8 cellular contexts compared by ENCODE assay signal in the genomic region with DNA sequence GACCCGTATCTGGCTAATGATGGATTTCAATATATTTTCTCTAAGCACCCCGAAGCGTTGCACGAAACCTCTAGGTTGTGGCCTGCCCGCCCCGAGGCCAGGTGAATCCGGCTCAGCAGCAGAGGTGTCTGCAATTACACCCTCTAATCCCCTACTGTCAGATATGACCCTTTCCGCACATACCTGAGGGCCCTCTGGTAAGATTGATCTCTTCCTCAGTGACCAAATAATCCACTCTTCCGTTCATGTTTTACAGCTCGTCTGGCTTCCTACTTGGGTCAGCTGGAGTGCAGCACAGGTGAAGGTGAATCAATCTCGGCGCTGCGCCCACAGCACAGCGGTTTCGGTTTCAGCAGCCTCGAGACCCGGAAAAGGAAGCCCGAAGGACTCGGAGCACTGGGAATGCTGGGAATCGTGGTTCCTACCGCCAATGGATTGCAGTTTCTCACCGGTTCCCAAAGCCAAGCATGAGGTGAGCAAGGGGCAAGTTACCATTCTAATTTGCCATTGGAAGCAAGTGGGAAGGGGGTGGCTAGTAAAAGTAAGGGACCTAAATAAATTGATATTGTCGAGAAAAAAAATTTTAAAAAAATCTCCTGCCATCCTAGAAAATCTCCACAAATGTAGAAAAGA. TPM values are rescaled to one million over a fixed set of nuclear protein-coding genes. Genes with fewer than 3 reads are reported as not detected.
DNase-seq lines count a peak whose midpoint lies in the region; FAIRE-seq and TF ChIP-seq lines count a peak whose summit lies in the region.

A gene with protein sequence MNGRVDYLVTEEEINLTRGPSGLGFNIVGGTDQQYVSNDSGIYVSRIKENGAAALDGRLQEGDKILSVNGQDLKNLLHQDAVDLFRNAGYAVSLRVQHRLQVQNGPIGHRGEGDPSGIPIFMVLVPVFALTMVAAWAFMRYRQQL (minus strand): TSS at position 374 of the 633 bp plus-strand sequence. CDS start 127 bp downstream, at position 247.

- H3K27ac Mint-ChIP-seq in type B pancreatic cell: peak within 1 kb of the TSS; percentile 93

- TF ChIP-seq CTCF in right atrium auricular region (IDR thresholded peaks at IDR 0.05) (no peak), type B pancreatic cell (conservative IDR thresholded peaks at IDR 0.05) (no peak)

- peaks cover 2% of the 10 kb centered on the region for H3K36me3 Mint-ChIP-seq in type B pancreatic cell

- no peaks in the 10 kb centered on the region for H3K27me3 ChIP-seq in right atrium auricular region

- intact Hi-C loops in posterior vena cava (cut with DNase I): no loop called here

- H3K36me3 ChIP-seq in right atrium auricular region: no peaks in the 10 kb centered on the region

- H3K4me1 Mint-ChIP-seq in type B pancreatic cell (ENCODE audit: unreplicated experiment): peaks cover 15% of the 10 kb centered on the region

- peak; percentile 66 for DNase-seq in 8988T
- DNase-seq in GM18507 (ENCODE audit: extremely low spot score, insufficient read length, low read depth): peak; percentile 35
- DNase-seq in M059J (ENCODE audit: low read depth): peak; percentile 81
- peak; percentile 38 for DNase-seq in T follicular helper cell (ENCODE audit: low read depth)
- DNase-seq in right atrium auricular region (ENCODE audit: low spot score): peak; percentile 66
- no peak for DNase-seq in posterior vena cava (ENCODE audit: low spot score)
- peak; percentile 76 for DNase-seq in type B pancreatic cell (ENCODE audit: extremely low spot score, unreplicated experiment)

- FAIRE-seq in GM18507 (lab: Jason Lieb, UNC): peak; percentile 95

- peaks cover 9% of the 10 kb centered on the region for H3K27me3 Mint-ChIP-seq in type B pancreatic cell

- H3K9me3 ChIP-seq in right atrium auricular region: no peaks in the 10 kb centered on the region

- peak within 1 kb of the TSS; percentile 63 to 77 for H3K4me3 ChIP-seq in right atrium auricular region

- H3K4me1 ChIP-seq in right atrium auricular region: peaks cover 0 to 10% of the 10 kb centered on the region in 2 donors

- H3K9me3 Mint-ChIP-seq in type B pancreatic cell: no peaks in the 10 kb centered on the region

- peak within 1 kb of the TSS; percentile 44 for H3K27ac ChIP-seq in angular gyrus (ENCODE audit: low read depth, low read length)
- H3K27ac ChIP-seq in right atrium auricular region: peak within 1 kb of the TSS; percentile 45 to 71

- peak within 1 kb of the TSS; percentile 98 for H3K4me3 Mint-ChIP-seq in type B pancreatic cell

RNA-seq across cellular contexts. Expression of the gene that starts here (rescaled TPM):
- total RNA-seq in M059J (2014; rRNA removed; shearing (Covaris generic)): 17.1 and 20.2 TPM in 2 replicates
- total RNA-seq in right atrium auricular region: 10 to 100 TPM; 19.3 to 37.2 TPM
- total RNA-seq in posterior vena cava: 10 to 100 TPM; 33.7 to 35.9 TPM
- 32.1 and 32.5 TPM in 2 replicates for total RNA-seq in type B pancreatic cell (ENCODE audit: low replicate concordance)
